In the genomic region with DNA sequence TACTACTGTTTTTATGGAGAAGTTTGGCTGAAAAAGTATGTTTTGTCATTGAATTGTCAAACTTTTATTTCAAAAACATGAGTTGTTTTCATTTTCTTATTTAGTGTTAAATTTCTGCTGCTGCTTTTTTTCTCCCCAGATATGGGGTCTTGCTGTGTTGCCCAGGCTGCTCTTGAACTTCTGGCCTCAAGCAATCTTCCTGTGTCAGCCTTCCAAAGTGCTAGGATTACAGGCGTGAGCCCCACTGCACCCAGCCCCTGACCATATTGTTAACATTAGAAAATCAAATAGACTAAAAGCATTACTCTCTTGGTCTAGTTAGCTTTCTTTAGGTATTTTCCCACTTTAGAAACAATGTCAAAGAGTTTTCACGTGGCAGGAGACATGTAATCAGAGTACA, we compare ENCODE assay signal across 25 cellular contexts.
"Had no signal": no experiment of that assay in that cellular context is flagged by ENCODE, and none has a peak within 500 bp of the region (broad histone marks: within the 10 kb centered on the region; RNA-seq: fewer than 3 reads in every experiment).

No MANE protein-coding gene starts in this region.

- H2AFZ ChIP-seq: hepatocyte had no signal

- H3K36me3 Mint-ChIP-seq: mesothelial cell of epicardium had no signal

- H3K36me3 ChIP-seq: colonic mucosa, gastroesophageal sphincter, spleen, thoracic aorta had no signal

- H3K9me3 Mint-ChIP-seq: activated B cell treated with CpG ODN at 0.5 μM for 24 hours; activated T-cell treated with anti-CD3 and anti-CD28 coated beads, Interleukin-2, amount 50 U/mL, for 72 hours; mesothelial cell of epicardium; nephron; stimulated activated naive CD8-positive, alpha-beta T cell treated with anti-CD3 and anti-CD28 coated beads, Interleukin-15, Interleukin-2, amounts not matched to agents 100 ng/mL and 50 ng/mL, for 24 hours had no signal

- H3K4me3 Mint-ChIP-seq: activated B cell treated with CpG ODN at 0.5 μM for 24 hours; activated CD8-positive, alpha-beta memory T cell treated with anti-CD3 and anti-CD28 coated beads, Interleukin-2, amount 10 ng/mL, durations not matched to agents 7 days and 5 days; activated CD8-positive, alpha-beta T cell treated with anti-CD3 and anti-CD28 coated beads, Interleukin-2, amount 10 ng/mL, durations not matched to agents 7 days and 5 days; activated naive CD8-positive, alpha-beta T cell; mesothelial cell of epicardium; nephron; stimulated activated naive CD8-positive, alpha-beta T cell treated with anti-CD3 and anti-CD28 coated beads, Interleukin-15, Interleukin-2, amounts not matched to agents 100 ng/mL and 50 ng/mL, for 24 hours had no signal

- H3K4me2 ChIP-seq: hepatocyte had no signal

- H3K4me1 ChIP-seq: colonic mucosa had no signal

- FAIRE-seq: kidney, urothelium cell line had no signal

- H3K27me3 ChIP-seq: colonic mucosa, gastroesophageal sphincter, hepatocyte, spleen had no signal

- DNase-seq: activated B cell treated with CpG ODN at 0.5 μM for 24 hours; activated CD8-positive, alpha-beta memory T cell treated with anti-CD3 and anti-CD28 coated beads, Interleukin-2, amount 10 ng/mL, durations not matched to agents 7 days and 5 days; activated CD8-positive, alpha-beta T cell treated with anti-CD3 and anti-CD28 coated beads, Interleukin-2, amount 10 ng/mL, durations not matched to agents 7 days and 5 days; activated effector memory CD4-positive, alpha-beta T cell treated with Interleukin-2 at 50 U/mL for 16 hours; activated naive CD4-positive, alpha-beta T cell treated with Interleukin-2 at 50 U/mL for 16 hours; anterior cingulate cortex; cerebellar nuclear complex; colonic mucosa; effector CD8-positive, alpha-beta T cell; erythroblast; kidney; left colon; posterior cingulate gyrus; right cardiac atrium; spleen; stimulated activated CD4-positive, alpha-beta T cell treated with anti-CD3 and anti-CD28 coated beads, Interleukin-2, amount 100 ng/mL, for 48 hours had no signal

- H3K27ac ChIP-seq: colonic mucosa, gastroesophageal sphincter, hepatocyte, spleen, thoracic aorta had no signal

- ATAC-seq: activated CD8-positive, alpha-beta T cell treated with anti-CD3 and anti-CD28 coated beads, Interleukin-2, amount 10 ng/mL, durations not matched to agents 7 days and 5 days; gastroesophageal sphincter; left colon; right cardiac atrium had no signal

- H3K4me3 ChIP-seq: colonic mucosa, gastroesophageal sphincter, hepatocyte, spleen, thoracic aorta had no signal

- H3K9me3 ChIP-seq: colonic mucosa, gastroesophageal sphincter, spleen, thoracic aorta had no signal

- H3K27me3 Mint-ChIP-seq: activated B cell treated with CpG ODN at 0.5 μM for 24 hours; activated CD8-positive, alpha-beta memory T cell treated with anti-CD3 and anti-CD28 coated beads, Interleukin-2, amount 10 ng/mL, durations not matched to agents 7 days and 5 days; activated naive CD8-positive, alpha-beta T cell; stimulated activated naive CD8-positive, alpha-beta T cell treated with anti-CD3 and anti-CD28 coated beads, Interleukin-15, Interleukin-2, amounts not matched to agents 100 ng/mL and 50 ng/mL, for 24 hours had no signal

- H3K27ac Mint-ChIP-seq: activated CD8-positive, alpha-beta memory T cell treated with anti-CD3 and anti-CD28 coated beads, Interleukin-2, amount 10 ng/mL, durations not matched to agents 7 days and 5 days; activated CD8-positive, alpha-beta T cell treated with anti-CD3 and anti-CD28 coated beads, Interleukin-2, amount 10 ng/mL, durations not matched to agents 7 days and 5 days; activated naive CD8-positive, alpha-beta T cell; mesothelial cell of epicardium; stimulated activated naive CD8-positive, alpha-beta T cell treated with anti-CD3 and anti-CD28 coated beads, Interleukin-15, Interleukin-2, amounts not matched to agents 100 ng/mL and 50 ng/mL, for 24 hours had no signal
